Comparison of ENCODE assay signal across 19 cellular contexts in genomic region chr13:63446329-63446728, GRCh38.
"Had no signal": no experiment of that assay in that cellular context is flagged by ENCODE, and none has a peak within 500 bp of the region (broad histone marks: within the 10 kb centered on the region; RNA-seq: fewer than 3 reads in every experiment).

No MANE protein-coding gene starts in this region.

- H3K9me3 Mint-ChIP-seq: stimulated activated memory B cell treated with anti-CD40 and anti-IgM and Interleukin-4, amounts not matched to agents 10 μg/mL and 1 μg/mL and 100 μg/mL, for 72 hours; stimulated activated naive CD8-positive, alpha-beta T cell treated with anti-CD3 and anti-CD28 coated beads, Interleukin-15, Interleukin-2, amounts not matched to agents 100 ng/mL and 50 ng/mL, for 24 hours had no signal

- H3K27ac Mint-ChIP-seq: naive B cell; nephron; stimulated activated memory B cell treated with anti-CD40 and anti-IgM and Interleukin-4, amounts not matched to agents 10 μg/mL and 1 μg/mL and 100 μg/mL, for 72 hours; stimulated activated naive CD8-positive, alpha-beta T cell treated with anti-CD3 and anti-CD28 coated beads, Interleukin-15, Interleukin-2, amounts not matched to agents 100 ng/mL and 50 ng/mL, for 24 hours had no signal

- H3K36me3 Mint-ChIP-seq: naive B cell; stimulated activated memory B cell treated with anti-CD40 and anti-IgM and Interleukin-4, amounts not matched to agents 10 μg/mL and 1 μg/mL and 100 μg/mL, for 72 hours had no signal

- DNase-seq: effector CD4-positive, alpha-beta T cell; heart left ventricle; hippocampal formation; left colon; left ventricle myocardium superior; mesendoderm; naive B cell; psoas muscle; spleen; stimulated activated CD4-positive, alpha-beta T cell treated with anti-CD3 and anti-CD28 coated beads, Interleukin-15, amount 100 ng/mL, for 24 hours; stimulated activated CD4-positive, alpha-beta T cell treated with anti-CD3 and anti-CD28 coated beads, Interleukin-1b, Interleukin-23, amount 100 ng/mL, for 48 hours; stimulated activated CD4-positive, alpha-beta T cell treated with anti-CD3 and anti-CD28 coated beads, Interleukin-4, amount 100 ng/mL, for 24 hours; tibial artery; upper lobe of left lung; uterus had no signal

- H3K27me3 Mint-ChIP-seq: naive B cell; stimulated activated memory B cell treated with anti-CD40 and anti-IgM and Interleukin-4, amounts not matched to agents 10 μg/mL and 1 μg/mL and 100 μg/mL, for 72 hours; stimulated activated naive CD8-positive, alpha-beta T cell treated with anti-CD3 and anti-CD28 coated beads, Interleukin-15, Interleukin-2, amounts not matched to agents 100 ng/mL and 50 ng/mL, for 24 hours had no signal

- H3K4me1 Mint-ChIP-seq: naive B cell; nephron; stimulated activated memory B cell treated with anti-CD40 and anti-IgM and Interleukin-4, amounts not matched to agents 10 μg/mL and 1 μg/mL and 100 μg/mL, for 72 hours had no signal

- H3K4me3 Mint-ChIP-seq: naive B cell; nephron; stimulated activated memory B cell treated with anti-CD40 and anti-IgM and Interleukin-4, amounts not matched to agents 10 μg/mL and 1 μg/mL and 100 μg/mL, for 72 hours; stimulated activated naive CD8-positive, alpha-beta T cell treated with anti-CD3 and anti-CD28 coated beads, Interleukin-15, Interleukin-2, amounts not matched to agents 100 ng/mL and 50 ng/mL, for 24 hours had no signal

- ATAC-seq: heart left ventricle; left colon; left ventricle myocardium superior; psoas muscle; sciatic nerve; stimulated activated memory B cell treated with anti-CD40 and anti-IgM and Interleukin-4, amounts not matched to agents 10 μg/mL and 1 μg/mL and 100 μg/mL, for 72 hours had no signal
